ENCODE assay signal across 20 cellular contexts in the genomic region with DNA sequence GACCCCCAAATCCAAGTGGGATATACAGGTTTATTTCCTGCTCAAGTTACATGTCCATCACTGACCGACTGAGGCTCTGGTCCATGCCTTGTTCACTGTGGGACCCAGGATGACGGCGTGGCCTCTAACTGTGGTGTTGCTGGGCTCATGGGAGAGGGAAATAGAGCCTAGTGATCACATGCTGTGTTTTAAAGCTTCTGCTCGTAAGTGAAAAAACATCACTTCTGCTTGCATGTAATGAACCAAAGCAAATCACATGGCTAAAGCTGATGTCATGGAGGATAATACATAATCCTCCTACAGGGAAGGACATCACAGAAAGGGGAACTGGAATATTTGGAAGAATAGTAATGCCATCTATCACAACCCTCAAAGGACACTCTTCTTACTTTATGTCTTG.
A peak's percentile ranks its signal among the peaks of the same experiment; 100 is the strongest.
DNase-seq lines count a peak whose midpoint lies in the region; ATAC-seq, FAIRE-seq and TF ChIP-seq lines count a peak whose summit lies in the region.
"Had no signal": no experiment of that assay in that cellular context is flagged by ENCODE, and none has a peak within 500 bp of the region (broad histone marks: within the 10 kb centered on the region; RNA-seq: fewer than 3 reads in every experiment).

No MANE protein-coding gene starts in this region.

- no peaks in the 10 kb centered on the region for H3K27me3 ChIP-seq in testis

- DNase-seq in D721Med (ENCODE audit: insufficient read length, low spot score) = no peak
- DNase-seq in OCI-M1 (lab: John Stamatoyannopoulos, UW) = peak; percentile 39
- peak; percentile 57 for DNase-seq in medulla oblongata (ENCODE audit: extremely low spot score)
- DNase-seq in testis = peak; percentile 34
- no peak for DNase-seq in kidney
- DNase-seq in NCI-H2227 (lab: John Stamatoyannopoulos, UW; ENCODE audit: unreplicated experiment) = no peak
- DNase-seq: CD8-positive, alpha-beta memory T cell; DND-41; NCI-H1417 treated with DMSO at 0.1 percent for 48 hours; NCI-H2029 treated with DMSO at 0.1 percent for 48 hours; NCI-H2171 treated with DMSO at 0.1 percent for 48 hours; NCI-H748 treated with DMSO at 0.1 percent for 48 hours had no signal

- ATAC-seq in HG03442 (IDR thresholded peaks at IDR 0.05; ENCODE audit: unreplicated experiment) = no peak
- ATAC-seq: GM23338, HCT116, K562, Panc1, SK-N-SH treated with all-trans-retinoic acid at 6 μM for 48 hours had no signal

- no peak for TF ChIP-seq CTCF in D721Med (IDR thresholded peaks at IDR 0.05; ENCODE audit: insufficient read depth, missing control alignments)
- TF ChIP-seq CTCF in testis (IDR thresholded peaks at IDR 0.05) = no peak
- no peak for TF ChIP-seq CTCF in kidney (IDR thresholded peaks at IDR 0.05; ENCODE audit: borderline replicate concordance, extremely low read depth, insufficient read depth)

- H3K4me3 ChIP-seq in testis (no peak overlapping the region), kidney (ENCODE audit: low read length in 2 of 2) (no peak overlapping the region)
- H3K4me3 ChIP-seq: GM23338, K562 had no signal

- no peak for TF ChIP-seq POLR2A in testis (IDR thresholded peaks at IDR 0.05)

- H3K36me3 ChIP-seq in testis (ENCODE audit: low read depth, missing control alignments) = no peaks in the 10 kb centered on the region
- no peaks in the 10 kb centered on the region for H3K36me3 ChIP-seq in kidney (ENCODE audit: control insufficient read depth in 1 of 2, insufficient read depth in 2 of 2, low read length in 2 of 2)

- intact Hi-C loops in testis (cut with DNase I; ENCODE audit: low total_unique reads) = no loop called here
- intact Hi-C loops in kidney (cut with DNase I) = no loop called here

- 90 to 93% methylated on average over 4 of the region's 4 CpGs for WGBS in testis, 2 donors

- H3K9me3 ChIP-seq in testis (no peaks in the 10 kb centered on the region), kidney (ENCODE audit: control insufficient read depth in 1 of 2, low read length in 2 of 2) (no peaks in the 10 kb centered on the region)

- no peak overlapping the region for H3K9ac ChIP-seq in kidney (ENCODE audit: low read length in 2 of 2)

- FAIRE-seq in D721Med (lab: Jason Lieb, UNC) = peak; percentile 48
- no peak for FAIRE-seq in kidney (lab: Jason Lieb, UNC)
- FAIRE-seq: G401.6, GM12891, K562 had no signal

- H3K27ac ChIP-seq in testis (no peak overlapping the region), kidney (ENCODE audit: low read depth in 2 of 2, low read length in 2 of 2) (no peak overlapping the region)

- H3K4me1 ChIP-seq in testis = no peaks in the 10 kb centered on the region
- no peaks in the 10 kb centered on the region for H3K4me1 ChIP-seq in kidney (ENCODE audit: control insufficient read depth in 1 of 2, insufficient read depth in 1 of 2, low read depth in 1 of 2, low read length in 2 of 2)

Comparison
In these comparisons a context has a peak if more than half of its experiments do, and no peak if none do; other contexts are left out.
1. DNase-seq: peak in OCI-M1 (single experiment), medulla oblongata (single experiment) and testis (single experiment); none in D721Med (single experiment), kidney (single experiment) and NCI-H2227 (single experiment).